In the genomic region with DNA sequence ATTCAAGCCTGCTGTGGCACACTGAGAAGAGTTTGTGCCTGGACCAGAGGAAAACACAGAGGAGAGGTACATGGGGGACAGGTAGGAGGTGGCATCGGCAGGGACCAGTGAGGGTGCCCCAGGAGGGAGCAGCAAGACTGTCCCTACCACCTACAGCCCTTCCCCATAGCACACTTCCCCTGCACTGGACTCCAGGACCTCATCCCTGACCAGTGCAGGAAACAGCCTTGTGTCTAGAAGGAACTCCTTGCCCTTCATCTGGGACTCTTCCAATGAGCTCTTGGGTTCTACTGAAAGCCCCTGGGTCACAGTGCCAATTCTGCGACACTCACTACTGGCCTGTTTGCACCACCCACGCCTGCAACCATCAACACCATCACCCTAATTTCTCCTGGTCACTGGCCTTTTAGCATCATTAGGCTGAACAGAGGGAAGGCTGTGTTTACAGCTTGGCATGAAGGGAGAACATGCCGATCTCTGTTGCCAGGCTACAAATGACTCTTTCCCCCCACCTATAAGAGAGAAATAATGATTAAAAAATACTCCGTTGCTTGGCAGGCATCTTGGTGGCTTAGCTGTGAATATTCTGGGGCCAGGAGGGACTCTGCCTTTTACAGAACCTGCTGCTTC, we compare ENCODE assay signal across 15 cellular contexts.
"Had no signal": no experiment of that assay in that cellular context is flagged by ENCODE, and none has a peak within 500 bp of the region (broad histone marks: within the 10 kb centered on the region; RNA-seq: fewer than 3 reads in every experiment).

No MANE protein-coding gene starts in this region.

- H3K9me3 Mint-ChIP-seq: activated naive CD4-positive, alpha-beta T cell treated with anti-CD3 and anti-CD28 coated beads for 36 hours; activated naive CD8-positive, alpha-beta T cell treated with anti-CD3 and anti-CD28 coated beads, Interleukin-2, amount 50 U/mL, for 24 hours; activated T-helper 17 cell treated with anti-CD3 and anti-CD28 coated beads, Interleukin-2, amount 50 U/mL, for 72 hours; naive B cell had no signal

- H3K36me3 ChIP-seq: gastrocnemius medialis, heart right ventricle, neutrophil, tibial artery had no signal

- H3K4me1 Mint-ChIP-seq: activated naive CD8-positive, alpha-beta T cell treated with anti-CD3 and anti-CD28 coated beads, Interleukin-2, amount 50 U/mL, for 24 hours; activated T-helper 17 cell treated with anti-CD3 and anti-CD28 coated beads, Interleukin-2, amount 50 U/mL, for 72 hours; naive B cell had no signal

- H3K4me3 Mint-ChIP-seq: activated naive CD4-positive, alpha-beta T cell treated with anti-CD3 and anti-CD28 coated beads for 36 hours; activated naive CD8-positive, alpha-beta T cell treated with anti-CD3 and anti-CD28 coated beads, Interleukin-2, amount 50 U/mL, for 24 hours; activated T-helper 17 cell treated with anti-CD3 and anti-CD28 coated beads, Interleukin-2, amount 50 U/mL, for 72 hours; naive B cell had no signal

- DNase-seq: activated CD4-positive, alpha-beta T cell treated with anti-CD3 and anti-CD28 coated beads, Interleukin-2, amount 50 U/mL, for 1 hour; activated naive CD4-positive, alpha-beta T cell treated with anti-CD3 and anti-CD28 coated beads for 36 hours; activated naive CD8-positive, alpha-beta T cell treated with anti-CD3 and anti-CD28 coated beads, Interleukin-2, amount 50 U/mL, for 24 hours; aorta; gastrocnemius medialis; heart right ventricle; naive B cell; right cardiac atrium; T-helper 1 cell; T1000; tibial artery had no signal

- H3K4me3 ChIP-seq: gastrocnemius medialis, heart right ventricle, lung, tibial artery had no signal

- H3K27ac ChIP-seq: epithelial cell of prostate, gastrocnemius medialis, heart right ventricle, neutrophil had no signal

- H3K36me3 Mint-ChIP-seq: naive B cell had no signal

- H3K9me3 ChIP-seq: gastrocnemius medialis, heart right ventricle, neutrophil, tibial artery had no signal

- H3K27ac Mint-ChIP-seq: activated naive CD4-positive, alpha-beta T cell treated with anti-CD3 and anti-CD28 coated beads for 36 hours; activated naive CD8-positive, alpha-beta T cell treated with anti-CD3 and anti-CD28 coated beads, Interleukin-2, amount 50 U/mL, for 24 hours; activated T-helper 17 cell treated with anti-CD3 and anti-CD28 coated beads, Interleukin-2, amount 50 U/mL, for 72 hours; naive B cell had no signal

- H3K27me3 ChIP-seq: gastrocnemius medialis, neutrophil, tibial artery had no signal
